36 cellular contexts compared by ENCODE assay signal in genomic region chr1:233163696-233164095, GRCh38.
"Had no signal": no experiment of that assay in that cellular context is flagged by ENCODE, and none has a peak within 500 bp of the region (broad histone marks: within the 10 kb centered on the region; RNA-seq: fewer than 3 reads in every experiment).

No MANE protein-coding gene starts in this region.

- ATAC-seq: activated CD8-positive, alpha-beta memory T cell treated with anti-CD3 and anti-CD28 coated beads, Interleukin-2, amount 10 ng/mL, durations not matched to agents 7 days and 5 days; activated CD8-positive, alpha-beta T cell treated with anti-CD3 and anti-CD28 coated beads, Interleukin-2, amount 10 ng/mL, durations not matched to agents 7 days and 5 days; activated naive CD4-positive, alpha-beta T cell treated with anti-CD3 and anti-CD28 coated beads, Interleukin-2, amount 50 U/mL, for 72 hours; activated T-cell treated with anti-CD3 and anti-CD28 coated beads, Interleukin-2, amount 50 U/mL, for 72 hours; gastroesophageal sphincter; heart right ventricle; T-helper 17 cell had no signal

- H2AFZ ChIP-seq: hepatocyte had no signal

- H3K4me1 Mint-ChIP-seq: activated CD8-positive, alpha-beta memory T cell treated with anti-CD3 and anti-CD28 coated beads, Interleukin-2, amount 10 ng/mL, durations not matched to agents 7 days and 5 days; activated naive CD4-positive, alpha-beta T cell treated with anti-CD3 and anti-CD28 coated beads, Interleukin-2, amount 10 ng/mL, durations not matched to agents 7 days and 5 days; activated naive CD8-positive, alpha-beta T cell treated with anti-CD3 and anti-CD28 coated beads, Interleukin-2, amount 10 ng/mL, durations not matched to agents 7 days and 5 days; central memory CD8-positive, alpha-beta T cell; T-helper 17 cell had no signal

- H3K27ac Mint-ChIP-seq: activated CD4-positive, alpha-beta memory T cell treated with anti-CD3 and anti-CD28 coated beads for 36 hours; activated CD8-positive, alpha-beta memory T cell treated with anti-CD3 and anti-CD28 coated beads, Interleukin-2, amount 10 ng/mL, durations not matched to agents 7 days and 5 days; activated CD8-positive, alpha-beta T cell treated with anti-CD3 and anti-CD28 coated beads, Interleukin-2, amount 10 ng/mL, durations not matched to agents 7 days and 5 days; activated naive CD4-positive, alpha-beta T cell treated with anti-CD3 and anti-CD28 coated beads, Interleukin-2, amount 10 ng/mL, durations not matched to agents 7 days and 5 days; activated naive CD4-positive, alpha-beta T cell treated with anti-CD3 and anti-CD28 coated beads, Interleukin-2, amount 50 U/mL, for 72 hours; activated naive CD8-positive, alpha-beta T cell treated with anti-CD3 and anti-CD28 coated beads, Interleukin-2, amount 10 ng/mL, durations not matched to agents 7 days and 5 days; activated T-cell treated with anti-CD3 and anti-CD28 coated beads, Interleukin-2, amount 50 U/mL, for 24 hours; activated T-cell treated with anti-CD3 and anti-CD28 coated beads, Interleukin-2, amount 50 U/mL, for 72 hours; dendritic cell treated with granulocyte-macrophage colony-stimulating factor and Interleukin-4, amounts not matched to agents 40 ng/mL and 50 ng/mL, for 4 days; T-helper 17 cell; T-helper 2 cell treated with Interferon-gamma antibody and Interleukin-4, amounts not matched to agents 5 μg/mL and 100 μg/mL, for 36 hours had no signal

- DNase-seq: activated CD4-positive, alpha-beta memory T cell treated with anti-CD3 and anti-CD28 coated beads for 36 hours; activated CD4-positive, alpha-beta T cell treated with anti-CD3 and anti-CD28 coated beads for 1 hour; activated CD4-positive, alpha-beta T cell treated with anti-CD3 and anti-CD28 coated beads for 4 hours; activated CD4-positive, CD25-positive, alpha-beta regulatory T cell; activated CD8-positive, alpha-beta memory T cell treated with anti-CD3 and anti-CD28 coated beads, Interleukin-2, amount 10 ng/mL, durations not matched to agents 7 days and 5 days; activated CD8-positive, alpha-beta memory T cell treated with anti-CD3 and anti-CD28 coated beads, Interleukin-2, amount 50 U/mL, for 48 hours; activated CD8-positive, alpha-beta T cell treated with anti-CD3 and anti-CD28 coated beads, Interleukin-2, amount 10 ng/mL, durations not matched to agents 7 days and 5 days; activated gamma-delta T cell; activated naive CD4-positive, alpha-beta T cell; activated naive CD4-positive, alpha-beta T cell treated with anti-CD3 and anti-CD28 coated beads, Interleukin-2, amount 10 ng/mL, durations not matched to agents 7 days and 5 days; activated naive CD8-positive, alpha-beta T cell treated with anti-CD3 and anti-CD28 coated beads, Interleukin-2, amount 10 ng/mL, durations not matched to agents 7 days and 5 days; activated T-cell treated with anti-CD3 and anti-CD28 coated beads for 4 hours; activated T-cell treated with anti-CD3 and anti-CD28 coated beads, Interleukin-2, amount 50 U/mL, for 24 hours; activated T-cell treated with anti-CD3 and anti-CD28 coated beads, Interleukin-2, amount 50 U/mL, for 72 hours; anterior cingulate cortex; brain microvascular endothelial cell; dorsolateral prefrontal cortex; effector memory CD4-positive, alpha-beta T cell; esophagus squamous epithelium; foreskin melanocyte; heart right ventricle; T-helper 1 cell; T-helper 17 cell; T1000; WERI-Rb-1 had no signal

- H3K9me3 ChIP-seq: esophagus squamous epithelium had no signal

- H3K27ac ChIP-seq: brain microvascular endothelial cell, coronary artery, dorsolateral prefrontal cortex, epithelial cell of prostate, esophagus squamous epithelium, gastroesophageal sphincter, heart right ventricle, hepatocyte, WERI-Rb-1 had no signal

- H3K27me3 Mint-ChIP-seq: activated CD4-positive, alpha-beta memory T cell treated with anti-CD3 and anti-CD28 coated beads for 36 hours; activated CD8-positive, alpha-beta memory T cell treated with anti-CD3 and anti-CD28 coated beads, Interleukin-2, amount 10 ng/mL, durations not matched to agents 7 days and 5 days; activated naive CD4-positive, alpha-beta T cell treated with anti-CD3 and anti-CD28 coated beads, Interleukin-2, amount 10 ng/mL, durations not matched to agents 7 days and 5 days; activated naive CD8-positive, alpha-beta T cell treated with anti-CD3 and anti-CD28 coated beads, Interleukin-2, amount 10 ng/mL, durations not matched to agents 7 days and 5 days; activated T-cell treated with anti-CD3 and anti-CD28 coated beads, Interleukin-2, amount 50 U/mL, for 24 hours; central memory CD8-positive, alpha-beta T cell; dendritic cell treated with granulocyte-macrophage colony-stimulating factor and Interleukin-4, amounts not matched to agents 40 ng/mL and 50 ng/mL, for 4 days; T-helper 17 cell had no signal

- H3K4me3 Mint-ChIP-seq: activated CD4-positive, alpha-beta memory T cell treated with anti-CD3 and anti-CD28 coated beads for 36 hours; activated CD8-positive, alpha-beta memory T cell treated with anti-CD3 and anti-CD28 coated beads, Interleukin-2, amount 10 ng/mL, durations not matched to agents 7 days and 5 days; activated CD8-positive, alpha-beta T cell treated with anti-CD3 and anti-CD28 coated beads, Interleukin-2, amount 10 ng/mL, durations not matched to agents 7 days and 5 days; activated naive CD4-positive, alpha-beta T cell treated with anti-CD3 and anti-CD28 coated beads, Interleukin-2, amount 10 ng/mL, durations not matched to agents 7 days and 5 days; activated naive CD8-positive, alpha-beta T cell treated with anti-CD3 and anti-CD28 coated beads, Interleukin-2, amount 10 ng/mL, durations not matched to agents 7 days and 5 days; activated T-cell treated with anti-CD3 and anti-CD28 coated beads, Interleukin-2, amount 50 U/mL, for 24 hours; activated T-cell treated with anti-CD3 and anti-CD28 coated beads, Interleukin-2, amount 50 U/mL, for 72 hours; central memory CD8-positive, alpha-beta T cell; dendritic cell treated with granulocyte-macrophage colony-stimulating factor and Interleukin-4, amounts not matched to agents 40 ng/mL and 50 ng/mL, for 4 days; T-helper 17 cell; T-helper 2 cell treated with Interferon-gamma antibody and Interleukin-4, amounts not matched to agents 5 μg/mL and 100 μg/mL, for 36 hours had no signal

- H3K27me3 ChIP-seq: brain microvascular endothelial cell, dorsolateral prefrontal cortex, esophagus squamous epithelium, gastroesophageal sphincter, heart right ventricle, hepatocyte had no signal

- FAIRE-seq: astrocyte, bronchial epithelial cell, endothelial cell of umbilical vein had no signal

- H3K79me2 ChIP-seq: hepatocyte had no signal

- H3K4me1 ChIP-seq: esophagus squamous epithelium, gastroesophageal sphincter, heart right ventricle had no signal

- H3K4me2 ChIP-seq: hepatocyte had no signal

- H3K36me3 ChIP-seq: brain microvascular endothelial cell, heart right ventricle, WERI-Rb-1 had no signal

- H3K4me3 ChIP-seq: coronary artery, dorsolateral prefrontal cortex, esophagus squamous epithelium, gastroesophageal sphincter, heart right ventricle, hepatocyte had no signal
